ENCODE assay signal across 13 cellular contexts in genomic region chr6:39452306-39452705, GRCh38.
DNase-seq lines count a peak whose midpoint lies in the region; ATAC-seq, FAIRE-seq and TF ChIP-seq lines count a peak whose summit lies in the region.
"Had no signal": no experiment of that assay in that cellular context is flagged by ENCODE, and none has a peak within 500 bp of the region (broad histone marks: within the 10 kb centered on the region; RNA-seq: fewer than 3 reads in every experiment).

No MANE protein-coding gene starts in this region.

- FAIRE-seq in bronchial epithelial cell (lab: Jason Lieb, UNC), result no peak

- in situ Hi-C loops in Caki2 (cut with HindIII; ENCODE audit: low pct_unique_long_range_greater_than_20kb, low sequenced_read_pairs), result no loop called here

- TF ChIP-seq CTCF in bronchial epithelial cell (IDR thresholded peaks at IDR 0.05; ENCODE audit: insufficient read depth, low read length, severe bottlenecking) (no peak), nephron (IDR thresholded peaks at IDR 0.05; ENCODE audit: unreplicated experiment in 3 of 3) (no peak)

- H3K9ac ChIP-seq in Karpas-422 (ENCODE audit: low read length), result no peak overlapping the region

- DNase-seq in Caki2 (ENCODE audit: low read depth) (peak; percentile 10), MG63 (peak; percentile 60), bronchial epithelial cell (ENCODE audit: low read depth) (peak; percentile 88), Karpas-422 (no peak), NCI-H2081 treated with DMSO at 0.1 percent for 48 hours (lab: John Stamatoyannopoulos, UW) (no peak)
- DNase-seq: activated naive CD4-positive, alpha-beta T cell treated with anti-CD3 and anti-CD28 coated beads, Interleukin-2, amount 10 ng/mL, durations not matched to agents 7 days and 5 days; NCI-H345; Peyer's patch; right cardiac atrium; substantia nigra had no signal

- no peaks in the 10 kb centered on the region for H3K27me3 ChIP-seq in MG63
- no peaks in the 10 kb centered on the region for H3K27me3 ChIP-seq in bronchial epithelial cell (ENCODE audit: control insufficient read depth, insufficient read depth, low read length)
- H3K27me3 ChIP-seq in Karpas-422 (ENCODE audit: low read length), result no peaks in the 10 kb centered on the region
- H3K27me3 ChIP-seq: Peyer's patch had no signal

- H3K9me2 ChIP-seq in Karpas-422 (replicated peaks; ENCODE audit: insufficient read depth, low read length), result 0 out of 2 replicates have a peak, but pooled peaks cover 3% of the 10 kb centered on the region

- H3K36me3 Mint-ChIP-seq in nephron (ENCODE audit: low read depth), result peaks cover 6% of the 10 kb centered on the region
- H3K36me3 Mint-ChIP-seq: activated naive CD4-positive, alpha-beta T cell treated with anti-CD3 and anti-CD28 coated beads, Interleukin-2, amount 10 ng/mL, durations not matched to agents 7 days and 5 days had no signal

- H3K9me3 Mint-ChIP-seq in nephron, result peaks cover 8% of the 10 kb centered on the region

- H3K27ac ChIP-seq in Karpas-422 (ENCODE audit: low read length), result no peak overlapping the region
- H3K27ac ChIP-seq: coronary artery, Peyer's patch had no signal

- H3K36me3 ChIP-seq in MG63, result no peaks in the 10 kb centered on the region
- no peaks in the 10 kb centered on the region for H3K36me3 ChIP-seq in bronchial epithelial cell (ENCODE audit: control insufficient read depth, insufficient read depth, low read length)
- H3K36me3 ChIP-seq in Karpas-422 (ENCODE audit: insufficient read depth, low read length), result no peaks in the 10 kb centered on the region
- H3K36me3 ChIP-seq: Peyer's patch had no signal

- H3K4me3 ChIP-seq in MG63 (no peak overlapping the region), bronchial epithelial cell (ENCODE audit: low read depth, low read length) (no peak overlapping the region), Karpas-422 (ENCODE audit: low read length) (no peak overlapping the region)
- H3K4me3 ChIP-seq: coronary artery, Peyer's patch had no signal

- H3K4me1 Mint-ChIP-seq in nephron, result peaks cover 42% of the 10 kb centered on the region
- H3K4me1 Mint-ChIP-seq: activated naive CD4-positive, alpha-beta T cell treated with anti-CD3 and anti-CD28 coated beads, Interleukin-2, amount 10 ng/mL, durations not matched to agents 7 days and 5 days had no signal

- H3K4me1 ChIP-seq in Karpas-422 (ENCODE audit: low read length), result no peaks in the 10 kb centered on the region
- H3K4me1 ChIP-seq: Peyer's patch had no signal

- no peaks in the 10 kb centered on the region for H4K20me1 ChIP-seq in Karpas-422 (ENCODE audit: insufficient read depth, low read depth, low read length)

- no peak for ATAC-seq in HG03565 (IDR thresholded peaks at IDR 0.05; ENCODE audit: unreplicated experiment)
- ATAC-seq: right cardiac atrium had no signal

- H3K9me3 ChIP-seq in MG63 (no peaks in the 10 kb centered on the region), Karpas-422 (ENCODE audit: low read length) (no peaks in the 10 kb centered on the region)
- H3K9me3 ChIP-seq: Peyer's patch had no signal

- H3K79me2 ChIP-seq in Karpas-422 (ENCODE audit: low read length), result no peaks in the 10 kb centered on the region

- no peak overlapping the region for H2AFZ ChIP-seq in Karpas-422 (ENCODE audit: low read length)

- H3K4me3 Mint-ChIP-seq in nephron, result no peak overlapping the region
- H3K4me3 Mint-ChIP-seq: activated naive CD4-positive, alpha-beta T cell treated with anti-CD3 and anti-CD28 coated beads, Interleukin-2, amount 10 ng/mL, durations not matched to agents 7 days and 5 days had no signal

- H3K27ac Mint-ChIP-seq in nephron, result peak overlapping the region in 2 of 3 experiments; percentile 37 to 86
- H3K27ac Mint-ChIP-seq: activated naive CD4-positive, alpha-beta T cell treated with anti-CD3 and anti-CD28 coated beads, Interleukin-2, amount 10 ng/mL, durations not matched to agents 7 days and 5 days had no signal

- no peaks in the 10 kb centered on the region for H3K27me3 Mint-ChIP-seq in nephron (ENCODE audit: low read depth)

- no peak overlapping the region for H3K4me2 ChIP-seq in Karpas-422 (ENCODE audit: low read depth, low read length, poor library complexity, severe bottlenecking)

Comparison
In these comparisons a context has a peak if more than half of its experiments do, and no peak if none do; other contexts are left out.
1. DNase-seq: peak in Caki2 (single experiment), MG63 (single experiment) and bronchial epithelial cell (single experiment); none in Karpas-422 (single experiment) and NCI-H2081 treated with DMSO at 0.1 percent for 48 hours (single experiment).